ENCODE assay signal across 8 cellular contexts in the genomic region with DNA sequence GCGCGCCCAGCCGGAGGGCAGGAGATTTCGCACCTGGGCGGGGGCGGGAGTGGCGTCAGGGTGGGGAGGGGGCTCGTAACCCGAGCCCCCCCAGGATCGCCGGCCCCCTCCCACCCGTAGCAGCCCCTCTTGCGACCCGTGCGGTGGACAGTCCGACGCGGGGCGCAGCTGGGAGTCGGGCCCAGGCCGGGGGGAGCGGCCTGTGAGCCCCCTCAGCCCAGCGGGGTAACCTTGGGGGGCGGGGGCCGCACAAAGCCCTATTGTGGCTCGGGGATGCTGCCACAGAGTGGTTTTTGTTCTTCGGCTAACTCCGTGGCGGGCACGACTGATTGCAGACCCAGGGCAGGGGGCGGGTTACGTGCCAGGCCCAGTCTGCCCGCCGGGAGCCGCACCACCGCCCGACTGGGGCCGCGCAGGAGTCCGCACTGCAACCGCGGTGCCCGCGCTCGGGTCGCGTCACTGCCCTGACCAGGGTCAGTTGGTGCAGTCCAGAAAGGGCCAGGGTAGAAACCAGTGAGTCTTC. TPM values are rescaled to one million over a fixed set of nuclear protein-coding genes. Genes with fewer than 3 reads are reported as not detected.
A peak's percentile ranks its signal among the peaks of the same experiment; 100 is the strongest.
DNase-seq lines count a peak whose midpoint lies in the region; ATAC-seq and TF ChIP-seq lines count a peak whose summit lies in the region.

No MANE protein-coding gene starts in this region.

- ATAC-seq in gastroesophageal sphincter (no peak), HG02610 (IDR thresholded peaks at IDR 0.05; ENCODE audit: unreplicated experiment) (no peak), GM19467 (IDR thresholded peaks at IDR 0.05; ENCODE audit: unreplicated experiment) (no peak)

- no CpG with 5 or more reads among the region's 47 CpGs for WGBS in gastroesophageal sphincter (ENCODE audit: low coverage in 1 of 2), 2 donors

- no peak overlapping the region for H3K27ac Mint-ChIP-seq in activated T-helper 1 cell treated with anti-CD3 and anti-CD28 coated beads, Interleukin-12 subunit alpha, Interleukin-12 subunit beta, Interleukin-2, Interleukin-4 antibody, amounts not matched to agents 30 ng/mL and 10 ng/mL and 1 ng/mL, durations not matched to agents 14 hours and 24 hours and 36 hours

- TF ChIP-seq CTCF in 22Rv1 (IDR thresholded peaks at IDR 0.05) = no peak
- no peak for TF ChIP-seq CTCF in HFF-Myc (IDR thresholded peaks at IDR 0.05; ENCODE audit: low read depth, low read length, missing control alignments)
- TF ChIP-seq CTCF in gastroesophageal sphincter (IDR thresholded peaks at IDR 0.05) = peak in 3 of 4 experiments; percentile 11 to 33 (median 23)

- H3K9me3 ChIP-seq in gastroesophageal sphincter (no peaks in the 10 kb centered on the region), neuron (ENCODE audit: low read length) (no peaks in the 10 kb centered on the region)

- peak overlapping the region; percentile 65 for H3K27ac ChIP-seq in 22Rv1
- peak overlapping the region; percentile 79 to 98 (median 92) for H3K27ac ChIP-seq in gastroesophageal sphincter

- no peaks in the 10 kb centered on the region for H3K9me3 Mint-ChIP-seq in activated T-helper 1 cell treated with anti-CD3 and anti-CD28 coated beads, Interleukin-12 subunit alpha, Interleukin-12 subunit beta, Interleukin-2, Interleukin-4 antibody, amounts not matched to agents 30 ng/mL and 10 ng/mL and 1 ng/mL, durations not matched to agents 14 hours and 24 hours and 36 hours

- peak; percentile 45 to 53 for TF ChIP-seq POLR2A in gastroesophageal sphincter (IDR thresholded peaks at IDR 0.05)

- H2AFZ ChIP-seq in neuron (ENCODE audit: low read depth, low read length) = peak overlapping the region; percentile 59

- intact Hi-C loops in activated T-helper 1 cell treated with anti-CD3 and anti-CD28 coated beads, Interleukin-12 subunit alpha, Interleukin-12 subunit beta, Interleukin-2, Interleukin-4 antibody, amounts not matched to agents 30 ng/mL and 10 ng/mL and 1 ng/mL, durations not matched to agents 14 hours and 24 hours and 36 hours (cut with micrococcal nuclease) = loop anchor here (2.0 kb wide), 1 partner anchor 183 kb away; no protein-coding TSS in a partner anchor

- H3K4me3 ChIP-seq in HFF-Myc (replicated peaks; ENCODE audit: low read depth, low read length) (peak overlapping the region; percentile 57), gastroesophageal sphincter (peak overlapping the region; percentile 46 to 88), neuron (ENCODE audit: low read length) (peak overlapping the region; percentile 57)

- H3K4me1 Mint-ChIP-seq in activated T-helper 1 cell treated with anti-CD3 and anti-CD28 coated beads, Interleukin-12 subunit alpha, Interleukin-12 subunit beta, Interleukin-2, Interleukin-4 antibody, amounts not matched to agents 30 ng/mL and 10 ng/mL and 1 ng/mL, durations not matched to agents 14 hours and 24 hours and 36 hours (ENCODE audit: low read depth) = peaks cover 34% of the 10 kb centered on the region

- in situ Hi-C loops in KBM-7 (cut with MboI; ENCODE audit: low pct_unique_long_range_greater_than_20kb, low sequenced_read_pairs) = no loop called here

- H3K27me3 Mint-ChIP-seq in activated T-helper 1 cell treated with anti-CD3 and anti-CD28 coated beads, Interleukin-12 subunit alpha, Interleukin-12 subunit beta, Interleukin-2, Interleukin-4 antibody, amounts not matched to agents 30 ng/mL and 10 ng/mL and 1 ng/mL, durations not matched to agents 14 hours and 24 hours and 36 hours (ENCODE audit: insufficient read depth) = peaks cover 19% of the 10 kb centered on the region

- H3K27me3 ChIP-seq in gastroesophageal sphincter = peaks cover 19% of the 10 kb centered on the region
- H3K27me3 ChIP-seq in neuron (ENCODE audit: insufficient read depth, low read length) = peaks cover 12% of the 10 kb centered on the region

- H3K4me3 Mint-ChIP-seq in activated T-helper 1 cell treated with anti-CD3 and anti-CD28 coated beads, Interleukin-12 subunit alpha, Interleukin-12 subunit beta, Interleukin-2, Interleukin-4 antibody, amounts not matched to agents 30 ng/mL and 10 ng/mL and 1 ng/mL, durations not matched to agents 14 hours and 24 hours and 36 hours = peak overlapping the region; percentile 79

- no peak for TF ChIP-seq EP300 in gastroesophageal sphincter (IDR thresholded peaks at IDR 0.05)

- no peak for DNase-seq in HFF-Myc (ENCODE audit: extremely low read depth, low read depth)
- no peak for DNase-seq in activated T-helper 1 cell treated with anti-CD3 and anti-CD28 coated beads, Interleukin-12 subunit alpha, Interleukin-12 subunit beta, Interleukin-2, Interleukin-4 antibody, amounts not matched to agents 30 ng/mL and 10 ng/mL and 1 ng/mL, durations not matched to agents 14 hours and 24 hours and 36 hours (ENCODE audit: low spot score)
- no peak for DNase-seq in KBM-7

- H3K4me1 ChIP-seq in gastroesophageal sphincter (peaks cover under 1 to 42% (median 14%) of the 10 kb centered on the region in 3 donors), neuron (ENCODE audit: insufficient read depth, low read length) (peaks cover 25% of the 10 kb centered on the region)

- peaks cover 3% of the 10 kb centered on the region for H3K36me3 Mint-ChIP-seq in activated T-helper 1 cell treated with anti-CD3 and anti-CD28 coated beads, Interleukin-12 subunit alpha, Interleukin-12 subunit beta, Interleukin-2, Interleukin-4 antibody, amounts not matched to agents 30 ng/mL and 10 ng/mL and 1 ng/mL, durations not matched to agents 14 hours and 24 hours and 36 hours (ENCODE audit: low read depth)

- H3K36me3 ChIP-seq in gastroesophageal sphincter (no peaks in the 10 kb centered on the region), neuron (ENCODE audit: insufficient read depth, low read length) (no peaks in the 10 kb centered on the region)

RNA-seq across cellular contexts. Expression of a gene that starts 4.2 kb away (rescaled TPM):
- total RNA-seq in activated T-helper 1 cell treated with anti-CD3 and anti-CD28 coated beads, Interleukin-12 subunit alpha, Interleukin-12 subunit beta, Interleukin-2, Interleukin-4 antibody, amounts not matched to agents 30 ng/mL and 10 ng/mL and 1 ng/mL, durations not matched to agents 14 hours and 24 hours and 36 hours = 81.4 and 85.7 TPM in 2 replicates
- total RNA-seq in gastroesophageal sphincter = 10 to 100 TPM; 36.4 to 88.9 (median 46.5) TPM

RNA-seq across cellular contexts. Expression of a gene that starts 10.6 kb away (rescaled TPM):
- total RNA-seq in activated T-helper 1 cell treated with anti-CD3 and anti-CD28 coated beads, Interleukin-12 subunit alpha, Interleukin-12 subunit beta, Interleukin-2, Interleukin-4 antibody, amounts not matched to agents 30 ng/mL and 10 ng/mL and 1 ng/mL, durations not matched to agents 14 hours and 24 hours and 36 hours = not detected in 2 replicates
- not detected for total RNA-seq in gastroesophageal sphincter

RNA-seq across cellular contexts. Expression of a gene that starts 26.1 kb away (rescaled TPM):
- total RNA-seq in activated T-helper 1 cell treated with anti-CD3 and anti-CD28 coated beads, Interleukin-12 subunit alpha, Interleukin-12 subunit beta, Interleukin-2, Interleukin-4 antibody, amounts not matched to agents 30 ng/mL and 10 ng/mL and 1 ng/mL, durations not matched to agents 14 hours and 24 hours and 36 hours = 107 and 111 TPM in 2 replicates
- 10 to 100 TPM; 40.9 to 49.2 (median 46.3) TPM for total RNA-seq in gastroesophageal sphincter

RNA-seq across cellular contexts. Expression of a gene that starts 30.3 kb away (rescaled TPM):
- total RNA-seq in activated T-helper 1 cell treated with anti-CD3 and anti-CD28 coated beads, Interleukin-12 subunit alpha, Interleukin-12 subunit beta, Interleukin-2, Interleukin-4 antibody, amounts not matched to agents 30 ng/mL and 10 ng/mL and 1 ng/mL, durations not matched to agents 14 hours and 24 hours and 36 hours = 344 and 350 TPM in 2 replicates
- 100 to 1,000 TPM; 390 to 782 (median 568) TPM for total RNA-seq in gastroesophageal sphincter

RNA-seq across cellular contexts. Expression of a gene that starts 54.4 kb away (rescaled TPM):
- total RNA-seq in activated T-helper 1 cell treated with anti-CD3 and anti-CD28 coated beads, Interleukin-12 subunit alpha, Interleukin-12 subunit beta, Interleukin-2, Interleukin-4 antibody, amounts not matched to agents 30 ng/mL and 10 ng/mL and 1 ng/mL, durations not matched to agents 14 hours and 24 hours and 36 hours = 65.6 and 66.0 TPM in 2 replicates
- 10 to 100 TPM; 68.0 to 80.5 (median 74.0) TPM for total RNA-seq in gastroesophageal sphincter

Comparison
In these comparisons a context has a peak if more than half of its experiments do, and no peak if none do; other contexts are left out.
1. CTCF ChIP-seq: peak in gastroesophageal sphincter (3 of 4); none in 22Rv1 (single experiment) and HFF-Myc (single experiment).
2. Peak in every context shown above with its lines, with median percentiles within 50 percentile points of each other: H3K4me3 ChIP-seq.